1 cellular context compared by ENCODE assay signal in genomic region chr6:1131285-1132079, GRCh38.
TF ChIP-seq lines count a peak whose summit lies in the region.

No MANE protein-coding gene starts in this region.

TF ChIP-seq in HEK293, 187 proteins besides CTCF, POLR2A, EP300 and RAD21 (continued from another document):
- TF ChIP-seq ZNF239 (tag by site-specific recombination; IDR thresholded peaks at IDR 0.05) (0 out of 2 replicates have a peak, but pooled peaks have one; percentile 32), ZNF266 (tag by site-specific recombination; IDR thresholded peaks at IDR 0.05; ENCODE audit: low read depth) (0 out of 2 replicates have a peak, but pooled peaks have one; percentile 19), ZSCAN30 (tag by site-specific recombination; IDR thresholded peaks at IDR 0.05) (peak; percentile 95), ZNF837 (tag by site-specific recombination; IDR thresholded peaks at IDR 0.05) (no peak), ZNF366 (tag by site-specific recombination; conservative IDR thresholded peaks at IDR 0.05) (peak; percentile 85)
